9 cellular contexts compared by ENCODE assay signal in the genomic region with DNA sequence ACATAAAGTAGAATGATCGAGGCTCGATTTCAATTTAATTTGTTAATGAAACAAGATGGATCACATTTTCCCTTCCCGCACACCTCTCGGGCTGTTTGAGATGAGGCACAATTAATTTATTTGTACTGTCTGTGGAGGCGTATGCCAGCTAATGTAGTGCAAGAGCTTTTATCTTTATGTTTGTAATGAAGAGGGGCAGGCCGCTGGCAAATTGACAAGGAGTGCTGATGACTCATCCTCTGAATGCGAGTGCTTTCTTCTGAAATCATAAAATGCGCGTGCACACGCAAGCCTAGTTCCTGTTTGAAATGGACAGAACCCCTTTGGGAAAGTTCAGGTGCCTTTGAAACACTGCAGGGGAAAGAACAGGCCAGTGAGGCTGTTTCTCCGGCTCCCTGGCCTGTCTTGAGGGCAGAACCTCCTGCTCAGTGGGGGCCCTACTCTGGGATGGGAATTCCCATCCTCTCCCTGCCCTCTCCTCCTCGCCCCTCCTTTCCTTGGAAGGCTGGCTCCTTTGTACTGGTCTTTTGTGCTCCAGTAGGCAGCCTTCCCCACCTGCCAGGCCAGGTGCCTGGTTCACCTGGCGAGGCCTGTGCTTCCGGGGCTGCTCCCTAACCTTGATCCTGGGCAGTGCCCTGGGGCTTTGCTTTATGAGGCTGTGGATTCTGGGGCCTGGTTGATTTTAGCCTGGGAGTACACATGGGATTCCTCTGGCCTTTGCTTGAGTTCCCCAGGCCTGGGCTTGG. TPM values are rescaled to one million over a fixed set of nuclear protein-coding genes. Genes with fewer than 3 reads are reported as not detected.
DNase-seq lines count a peak whose midpoint lies in the region; ATAC-seq and TF ChIP-seq lines count a peak whose summit lies in the region.
"Had no signal": no experiment of that assay in that cellular context is flagged by ENCODE, and none has a peak within 500 bp of the region (broad histone marks: within the 10 kb centered on the region; RNA-seq: fewer than 3 reads in every experiment).

No MANE protein-coding gene starts in this region.

- H3K27me3 ChIP-seq in esophagus muscularis mucosa: no peaks in the 10 kb centered on the region

- H3K27ac ChIP-seq in esophagus muscularis mucosa (replicated peaks in 1 of 4): peak overlapping the region; percentile 43 to 63 (median 57)

- no peak for ATAC-seq in GM19452 (IDR thresholded peaks at IDR 0.05; ENCODE audit: unreplicated experiment)
- ATAC-seq in GM21390 (IDR thresholded peaks at IDR 0.05; ENCODE audit: unreplicated experiment): no peak
- no peak for ATAC-seq in GM19397 (IDR thresholded peaks at IDR 0.05; ENCODE audit: unreplicated experiment)

- TF ChIP-seq CTCF in esophagus muscularis mucosa (IDR thresholded peaks at IDR 0.05) (no peak), neural crest cell (conservative IDR thresholded peaks at IDR 0.05) (no peak)

- intact Hi-C loops in esophagus muscularis mucosa (cut with DNase I): no loop called here

- no peaks in the 10 kb centered on the region for H3K9me3 ChIP-seq in esophagus muscularis mucosa

- H3K9me3 Mint-ChIP-seq in neural crest cell: no peaks in the 10 kb centered on the region

- DNase-seq in NCI-H2171 treated with DMSO at 0.1 percent for 48 hours (lab: John Stamatoyannopoulos, UW) (peak; percentile 44), NCI-H2171 (lab: John Stamatoyannopoulos, UW) (no peak), OCI-M1 (lab: John Stamatoyannopoulos, UW) (peak; percentile 59), esophagus muscularis mucosa (ENCODE audit: extremely low spot score) (no peak), neural crest cell (ENCODE audit: low read depth, low spot score) (no peak)

- H3K27ac Mint-ChIP-seq in neural crest cell (ENCODE audit: unreplicated experiment): peak overlapping the region; percentile 97
- H3K27ac Mint-ChIP-seq: B cell had no signal

- 35% methylated on average over 7 of the region's 14 CpGs for WGBS in esophagus muscularis mucosa

- H3K36me3 ChIP-seq in esophagus muscularis mucosa: no peaks in the 10 kb centered on the region

- H3K4me3 Mint-ChIP-seq in neural crest cell: peak overlapping the region; percentile 50
- H3K4me3 Mint-ChIP-seq: B cell had no signal

- H3K4me1 ChIP-seq in esophagus muscularis mucosa: peaks cover 47 to 72% (median 53%) of the 10 kb centered on the region in 4 donors

- peaks cover 6% of the 10 kb centered on the region for H3K36me3 Mint-ChIP-seq in neural crest cell (ENCODE audit: low read depth)

- TF ChIP-seq EP300 in esophagus muscularis mucosa (IDR thresholded peaks at IDR 0.05): no peak

- H3K27me3 Mint-ChIP-seq in neural crest cell (ENCODE audit: low read depth): no peaks in the 10 kb centered on the region

- TF ChIP-seq POLR2A in esophagus muscularis mucosa (IDR thresholded peaks at IDR 0.05; ENCODE audit: low read depth): no peak

- H3K4me3 ChIP-seq in esophagus muscularis mucosa: no peak overlapping the region

- peaks cover 91% of the 10 kb centered on the region for H3K4me1 Mint-ChIP-seq in neural crest cell
- H3K4me1 Mint-ChIP-seq: B cell had no signal

RNA-seq across cellular contexts. Expression of gene TEAD1, which starts 50.3 kb away (rescaled TPM):
- 100 to 1,000 TPM; 147 to 307 (median 232) TPM for total RNA-seq in esophagus muscularis mucosa
- 84.1 and 87.3 TPM in 2 replicates for total RNA-seq in neural crest cell

Comparison
In these comparisons a context has a peak if more than half of its experiments do, and no peak if none do; other contexts are left out.
1. DNase-seq: peak in NCI-H2171 treated with DMSO at 0.1 percent for 48 hours (single experiment) and OCI-M1 (single experiment); none in NCI-H2171 (single experiment), esophagus muscularis mucosa (single experiment) and neural crest cell (single experiment).